In the genomic region with DNA sequence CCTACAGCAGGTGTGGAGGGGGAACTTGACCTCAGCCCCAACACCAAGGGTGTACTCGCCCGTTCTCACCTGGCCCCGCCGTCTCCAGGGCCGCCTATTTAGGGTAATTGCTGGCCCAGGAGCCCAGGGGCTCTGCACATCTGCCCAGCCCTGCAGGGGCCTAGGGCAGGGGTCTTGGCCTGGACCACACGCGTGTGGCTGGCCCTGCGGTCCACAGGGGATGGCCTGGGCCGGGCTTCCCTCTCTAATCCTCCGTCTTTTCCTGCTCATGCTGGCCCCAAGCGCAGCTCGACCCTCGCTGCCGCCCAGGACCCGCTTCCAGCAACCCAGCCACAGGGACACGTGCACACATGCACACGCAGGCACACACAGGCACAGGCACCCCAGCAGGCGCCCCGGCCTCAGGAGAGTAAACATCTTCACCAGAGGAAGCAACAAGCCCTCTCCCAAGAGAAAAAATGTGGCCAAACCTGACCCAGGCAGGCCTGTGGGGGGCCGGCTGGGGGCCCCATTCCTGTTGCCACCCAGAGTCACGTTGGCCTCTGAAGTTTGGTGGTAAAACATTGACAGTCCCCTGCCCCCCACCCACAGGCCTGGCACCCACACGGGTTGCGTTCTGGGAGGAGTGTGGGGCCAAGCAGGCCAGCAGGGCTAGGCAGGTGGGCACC, we compare ENCODE assay signal across 14 cellular contexts. TPM values are rescaled to one million over a fixed set of nuclear protein-coding genes. Genes with fewer than 3 reads are reported as not detected.
DNase-seq lines count a peak whose midpoint lies in the region; ATAC-seq, FAIRE-seq and TF ChIP-seq lines count a peak whose summit lies in the region.
"Had no signal": no experiment of that assay in that cellular context is flagged by ENCODE, and none has a peak within 500 bp of the region (broad histone marks: within the 10 kb centered on the region; RNA-seq: fewer than 3 reads in every experiment).

No MANE protein-coding gene starts in this region.

- intact Hi-C loops in pancreas (cut with DNase I) (no loop called here), transverse colon (cut with DNase I; ENCODE audit: low total_unique reads) (no loop called here)

- H3K27ac ChIP-seq in OCI-LY3 (ENCODE audit: low read length) (no peak overlapping the region), pancreas (peak overlapping the region; percentile 84 to 89 (median 86)), transverse colon (no peak overlapping the region)

- H3K4me1 Mint-ChIP-seq in glutamatergic neuron (ENCODE audit: low read depth, unreplicated experiment): no peaks in the 10 kb centered on the region

- ATAC-seq in pancreas (peak; percentile 42 to 55 (median 50)), GM21576 (IDR thresholded peaks at IDR 0.05; ENCODE audit: unreplicated experiment) (no peak)
- ATAC-seq: sciatic nerve had no signal

- H3K27me3 ChIP-seq in OCI-LY3 (ENCODE audit: low read depth, low read length): peaks cover 6% of the 10 kb centered on the region; the same call in 1 of the 2 replicates
- no peaks in the 10 kb centered on the region for H3K27me3 ChIP-seq in pancreas
- H3K27me3 ChIP-seq in transverse colon: peaks cover 92% of the 10 kb centered on the region

- DNase-seq in glutamatergic neuron: no peak
- peak in 4 of 6 donors; percentile 50 to 76 (median 72) for DNase-seq in pancreas
- DNase-seq in transverse colon: no peak
- DNase-seq in NCI-H2171 treated with DMSO at 0.1 percent for 48 hours (lab: John Stamatoyannopoulos, UW): no peak
- DNase-seq in stimulated activated CD4-positive, alpha-beta T cell treated with anti-CD3 and anti-CD28 coated beads, Interleukin-4, amount 100 ng/mL, for 1 hour: no peak
- DNase-seq: activated CD8-positive, alpha-beta memory T cell treated with anti-CD3 and anti-CD28 coated beads, Interleukin-2, amount 50 U/mL, for 4 hours; cerebellar nuclear complex; DMS79 treated with DMSO at 0.1 percent for 48 hours had no signal

- H3K36me3 ChIP-seq in ES-I3 (ENCODE audit: insufficient read depth, low read length) (no peaks in the 10 kb centered on the region), OCI-LY3 (replicated peaks; ENCODE audit: low read depth, low read length) (no peaks in the 10 kb centered on the region), pancreas (no peaks in the 10 kb centered on the region), transverse colon (no peaks in the 10 kb centered on the region)

- H2AFZ ChIP-seq in OCI-LY3 (ENCODE audit: low read depth, low read length): no peak overlapping the region

- H3K4me3 Mint-ChIP-seq in glutamatergic neuron (ENCODE audit: unreplicated experiment): peak overlapping the region; percentile 55

- H3K9ac ChIP-seq in ES-I3 (ENCODE audit: low read depth, low read length) (peak overlapping the region; percentile 7; the same call in 1 of the 2 replicates), OCI-LY3 (ENCODE audit: low read length) (no peak overlapping the region)

- H3K4me3 ChIP-seq in OCI-LY3 (ENCODE audit: low read length) (peak overlapping the region; percentile 70), pancreas (peak overlapping the region in 2 of 4 donors; percentile 42 to 49), transverse colon (no peak overlapping the region)

- H3K36me3 Mint-ChIP-seq in glutamatergic neuron (ENCODE audit: unreplicated experiment): no peaks in the 10 kb centered on the region

- in situ Hi-C loops in transverse colon (cut with MboI; ENCODE audit: low pct_ligation_motif_present in 1 of 4, low pct_unique_long_range_greater_than_20kb in 1 of 4, low sequenced_read_pairs in 3 of 4): no loop called here

- H3K27ac Mint-ChIP-seq in glutamatergic neuron (ENCODE audit: unreplicated experiment): no peak overlapping the region

- FAIRE-seq in pancreas (lab: Jason Lieb, UNC): no peak
- FAIRE-seq: GM18507, HTR-8/SVneo had no signal

- peaks cover 2% of the 10 kb centered on the region for H3K9me3 Mint-ChIP-seq in glutamatergic neuron (ENCODE audit: unreplicated experiment)

- H3K4me2 ChIP-seq in OCI-LY3 (ENCODE audit: low read length): peak overlapping the region; percentile 61

- TF ChIP-seq CTCF in OCI-LY3 (IDR thresholded peaks at IDR 0.05; ENCODE audit: low read depth, low read length) (no peak), glutamatergic neuron (IDR thresholded peaks at IDR 0.05; ENCODE audit: partially characterized antibody, unreplicated experiment) (no peak), pancreas (IDR thresholded peaks at IDR 0.05) (no peak), transverse colon (IDR thresholded peaks at IDR 0.05) (no peak)

- no peak for TF ChIP-seq POLR2A in transverse colon (IDR thresholded peaks at IDR 0.05)

- H3K9me3 ChIP-seq in ES-I3 (ENCODE audit: control insufficient read depth, insufficient read depth, low read length): no peaks in the 10 kb centered on the region
- H3K9me3 ChIP-seq in OCI-LY3 (ENCODE audit: insufficient read depth, low read length): no peaks in the 10 kb centered on the region
- H3K9me3 ChIP-seq in pancreas: no peaks in the 10 kb centered on the region
- H3K9me3 ChIP-seq in transverse colon: no peaks in the 10 kb centered on the region

- no peaks in the 10 kb centered on the region for H3K79me2 ChIP-seq in OCI-LY3 (ENCODE audit: low read length)

- 71 to 72% methylated on average over 23 of the region's 23 CpGs for WGBS in pancreas, 2 donors
- WGBS in transverse colon (ENCODE audit: low coverage in 1 of 2), 2 donors: 71% methylated on average over 21 of the region's 23 CpGs; no CpG with 5 or more reads in 1 of the 2 donors

- no peaks in the 10 kb centered on the region for H4K20me1 ChIP-seq in OCI-LY3 (ENCODE audit: insufficient read depth, low read length)

- no peaks in the 10 kb centered on the region for H3K27me3 Mint-ChIP-seq in glutamatergic neuron (ENCODE audit: unreplicated experiment)

- H3K4me1 ChIP-seq in ES-I3 (ENCODE audit: insufficient read depth, low read length) (peaks cover 32% of the 10 kb centered on the region), OCI-LY3 (ENCODE audit: low read length) (peaks cover 10% of the 10 kb centered on the region; the same call in 1 of the 2 replicates), pancreas (peaks cover 0 to 2% (median 0%) of the 10 kb centered on the region in 3 donors), transverse colon (peaks cover 9 to 25% (median 19%) of the 10 kb centered on the region in 4 donors)

- no peak for TF ChIP-seq EP300 in transverse colon (IDR thresholded peaks at IDR 0.05; ENCODE audit: low read depth)

RNA-seq across cellular contexts. Expression of a gene that starts 24.6 kb away (rescaled TPM):
- 11.3 TPM for total RNA-seq in glutamatergic neuron (ENCODE audit: unreplicated experiment)
- total RNA-seq in pancreas: 10 to 100 TPM; 40.4 to 88.3 (median 53.5) TPM
- 100 to 1,000 TPM; 163 to 300 TPM for polyA plus RNA-seq in pancreas
- 100 to 1,000 TPM in 2 of 4 donors, 10 to 100 TPM in 2; 56.2 to 209 (median 110) TPM for total RNA-seq in transverse colon

RNA-seq across cellular contexts. Expression of a gene that starts 47.2 kb away (rescaled TPM):
- 23.0 TPM for total RNA-seq in glutamatergic neuron (ENCODE audit: unreplicated experiment)
- 1 to 10 TPM in 5 of 6 donors, under 1 TPM in 1; 0.97 to 4.4 (median 2.4) TPM for total RNA-seq in pancreas
- polyA plus RNA-seq in pancreas: 1 to 10 TPM; 4.0 to 4.8 TPM
- 100 to 1,000 TPM in 1 of 4 donors, 10 to 100 TPM in 1, 1 to 10 TPM in 2; 5.9 to 175 (median 23.1) TPM for total RNA-seq in transverse colon

RNA-seq across cellular contexts. Expression of a gene that starts 47.4 kb away (rescaled TPM):
- total RNA-seq in glutamatergic neuron (ENCODE audit: unreplicated experiment): 23.8 TPM
- 10 to 100 TPM; 17.2 to 27.1 (median 18.9) TPM for total RNA-seq in pancreas
- 10 to 100 TPM; 25.9 to 32.7 TPM for polyA plus RNA-seq in pancreas
- 100 to 1,000 TPM in 1 of 4 donors, 10 to 100 TPM in 3; 66.1 to 116 (median 86.6) TPM for total RNA-seq in transverse colon

RNA-seq across cellular contexts. Expression of a gene that starts 56.4 kb away (rescaled TPM):
- total RNA-seq in glutamatergic neuron (ENCODE audit: unreplicated experiment) (25.0 TPM), pancreas (10 to 100 TPM in 4 of 6 donors, 1 to 10 TPM in 2; 8.7 to 15.8 (median 10.9) TPM), transverse colon (10 to 100 TPM in 3 of 4 donors, 1 to 10 TPM in 1; 7.6 to 47.5 (median 31.6) TPM)
- 10 to 100 TPM; 10.1 to 20.2 TPM for polyA plus RNA-seq in pancreas

Comparison
In these comparisons a context has a peak if more than half of its experiments do, and no peak if none do; other contexts are left out.
1. H3K27ac ChIP-seq: peak in pancreas (4 of 4); none in OCI-LY3 (single experiment) and transverse colon (0 of 4).
2. DNase-seq: peak in pancreas (4 of 6); none in glutamatergic neuron (single experiment), transverse colon (single experiment), NCI-H2171 treated with DMSO at 0.1 percent for 48 hours (single experiment) and stimulated activated CD4-positive, alpha-beta T cell treated with anti-CD3 and anti-CD28 coated beads, Interleukin-4, amount 100 ng/mL, for 1 hour (single experiment).